11 cellular contexts compared by ENCODE assay signal in genomic region chr16:87060026-87060986, GRCh38.
DNase-seq lines count a peak whose midpoint lies in the region; ATAC-seq and TF ChIP-seq lines count a peak whose summit lies in the region.
"Had no signal": no experiment of that assay in that cellular context is flagged by ENCODE, and none has a peak within 500 bp of the region (broad histone marks: within the 10 kb centered on the region; RNA-seq: fewer than 3 reads in every experiment).

No MANE protein-coding gene starts in this region.

- no peak overlapping the region for H3K27ac ChIP-seq in foreskin keratinocyte
- H3K27ac ChIP-seq: epithelial cell of prostate, SJCRH30 had no signal

- peak; percentile 2 for TF ChIP-seq CTCF in foreskin keratinocyte (conservative IDR thresholded peaks at IDR 0.05)

- no peak overlapping the region for H3K4me3 ChIP-seq in H7 (ENCODE audit: insufficient read depth, low read depth, low read length)
- H3K4me3 ChIP-seq: SJCRH30 had no signal

- peaks cover 2% of the 10 kb centered on the region for H3K36me3 Mint-ChIP-seq in activated T-helper 1 cell treated with anti-CD3 and anti-CD28 coated beads, Interleukin-12 subunit alpha, Interleukin-12 subunit beta, Interleukin-2, Interleukin-4 antibody, amounts not matched to agents 30 ng/mL and 10 ng/mL and 1 ng/mL, durations not matched to agents 14 hours and 24 hours and 36 hours (ENCODE audit: low read depth)

- H3K4me1 Mint-ChIP-seq in activated T-helper 1 cell treated with anti-CD3 and anti-CD28 coated beads, Interleukin-12 subunit alpha, Interleukin-12 subunit beta, Interleukin-2, Interleukin-4 antibody, amounts not matched to agents 30 ng/mL and 10 ng/mL and 1 ng/mL, durations not matched to agents 14 hours and 24 hours and 36 hours (ENCODE audit: low read depth): no peaks in the 10 kb centered on the region

- DNase-seq in H7 (peak; percentile 75), RPMI8226 (peak; percentile 50), foreskin keratinocyte (no peak), sciatic nerve (ENCODE audit: low spot score) (no peak), Ammon's horn (ENCODE audit: low spot score) (no peak)
- no peak for DNase-seq in activated T-helper 1 cell treated with anti-CD3 and anti-CD28 coated beads, Interleukin-12 subunit alpha, Interleukin-12 subunit beta, Interleukin-2, Interleukin-4 antibody, amounts not matched to agents 30 ng/mL and 10 ng/mL and 1 ng/mL, durations not matched to agents 14 hours and 24 hours and 36 hours (ENCODE audit: low spot score)
- no peak for DNase-seq in activated CD4-positive, alpha-beta T cell treated with anti-CD3 and anti-CD28 coated beads, Interleukin-2, amount 50 U/mL, for 4 hours
- DNase-seq: activated T-cell treated with anti-CD3 and anti-CD28 coated beads for 4 hours had no signal

- ATAC-seq in foreskin keratinocyte (no peak), sciatic nerve (peak; percentile 27), GM19455 (IDR thresholded peaks at IDR 0.05; ENCODE audit: unreplicated experiment) (no peak)

- H3K9me3 Mint-ChIP-seq in activated T-helper 1 cell treated with anti-CD3 and anti-CD28 coated beads, Interleukin-12 subunit alpha, Interleukin-12 subunit beta, Interleukin-2, Interleukin-4 antibody, amounts not matched to agents 30 ng/mL and 10 ng/mL and 1 ng/mL, durations not matched to agents 14 hours and 24 hours and 36 hours: no peaks in the 10 kb centered on the region

- no peak overlapping the region for H3K4me3 Mint-ChIP-seq in activated T-helper 1 cell treated with anti-CD3 and anti-CD28 coated beads, Interleukin-12 subunit alpha, Interleukin-12 subunit beta, Interleukin-2, Interleukin-4 antibody, amounts not matched to agents 30 ng/mL and 10 ng/mL and 1 ng/mL, durations not matched to agents 14 hours and 24 hours and 36 hours

- H3K27me3 Mint-ChIP-seq in activated T-helper 1 cell treated with anti-CD3 and anti-CD28 coated beads, Interleukin-12 subunit alpha, Interleukin-12 subunit beta, Interleukin-2, Interleukin-4 antibody, amounts not matched to agents 30 ng/mL and 10 ng/mL and 1 ng/mL, durations not matched to agents 14 hours and 24 hours and 36 hours (ENCODE audit: insufficient read depth): peaks cover 27% of the 10 kb centered on the region

- H3K27me3 ChIP-seq in H7 (ENCODE audit: control insufficient read depth, insufficient read depth, low read length) (no peaks in the 10 kb centered on the region), foreskin keratinocyte (peaks cover 8% of the 10 kb centered on the region)
- H3K27me3 ChIP-seq: SJCRH30 had no signal

- no peak overlapping the region for H3K27ac Mint-ChIP-seq in activated T-helper 1 cell treated with anti-CD3 and anti-CD28 coated beads, Interleukin-12 subunit alpha, Interleukin-12 subunit beta, Interleukin-2, Interleukin-4 antibody, amounts not matched to agents 30 ng/mL and 10 ng/mL and 1 ng/mL, durations not matched to agents 14 hours and 24 hours and 36 hours

- no peaks in the 10 kb centered on the region for H3K36me3 ChIP-seq in H7 (replicated peaks; ENCODE audit: control insufficient read depth, insufficient read depth, low read length)
- H3K36me3 ChIP-seq: SJCRH30 had no signal

- intact Hi-C loops in sciatic nerve (cut with DNase I): no loop called here
- intact Hi-C loops in activated T-helper 1 cell treated with anti-CD3 and anti-CD28 coated beads, Interleukin-12 subunit alpha, Interleukin-12 subunit beta, Interleukin-2, Interleukin-4 antibody, amounts not matched to agents 30 ng/mL and 10 ng/mL and 1 ng/mL, durations not matched to agents 14 hours and 24 hours and 36 hours (cut with micrococcal nuclease): no loop called here

- H3K4me1 ChIP-seq in foreskin keratinocyte: no peaks in the 10 kb centered on the region
- H3K4me1 ChIP-seq: SJCRH30 had no signal

Comparison
In these comparisons a context has a peak if more than half of its experiments do, and no peak if none do; other contexts are left out.
1. DNase-seq: peak in H7 (single experiment) and RPMI8226 (single experiment); none in foreskin keratinocyte (0 of 2), sciatic nerve (single experiment), Ammon's horn (single experiment), activated T-helper 1 cell treated with anti-CD3 and anti-CD28 coated beads, Interleukin-12 subunit alpha, Interleukin-12 subunit beta, Interleukin-2, Interleukin-4 antibody, amounts not matched to agents 30 ng/mL and 10 ng/mL and 1 ng/mL, durations not matched to agents 14 hours and 24 hours and 36 hours (single experiment) and activated CD4-positive, alpha-beta T cell treated with anti-CD3 and anti-CD28 coated beads, Interleukin-2, amount 50 U/mL, for 4 hours (0 of 2).